Comparison of ENCODE assay signal across 18 cellular contexts in the genomic region with DNA sequence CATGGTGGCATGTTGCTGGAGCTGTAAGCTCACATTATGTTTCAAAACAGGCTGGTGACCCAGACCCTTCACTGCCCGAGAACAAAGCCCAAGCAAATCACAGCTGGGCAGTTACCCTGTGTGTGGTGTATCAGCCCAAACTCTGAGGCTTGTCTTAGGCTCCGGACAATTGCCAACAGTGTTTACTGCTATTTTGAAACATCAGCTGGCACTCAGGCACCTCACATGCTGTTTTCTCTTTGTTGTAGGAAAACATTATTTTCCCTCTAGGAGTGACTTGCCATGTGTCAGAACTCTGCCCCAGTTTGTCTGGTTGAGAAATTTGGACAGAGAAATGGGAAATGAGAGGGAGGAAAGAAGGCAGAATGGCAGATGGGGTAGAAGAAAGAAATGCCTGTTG.
DNase-seq lines count a peak whose midpoint lies in the region; ATAC-seq, FAIRE-seq and TF ChIP-seq lines count a peak whose summit lies in the region.
"Had no signal": no experiment of that assay in that cellular context is flagged by ENCODE, and none has a peak within 500 bp of the region (broad histone marks: within the 10 kb centered on the region; RNA-seq: fewer than 3 reads in every experiment).

No MANE protein-coding gene starts in this region.

- H3K9me3 Mint-ChIP-seq in stimulated activated effector memory CD8-positive, alpha-beta T cell treated with anti-CD3 and anti-CD28 coated beads, Interleukin-12 subunit alpha, Interleukin-12 subunit beta, amount 100 ng/mL, for 72 hours, result peaks cover 10% of the 10 kb centered on the region

- TF ChIP-seq CTCF in gastrocnemius medialis (IDR thresholded peaks at IDR 0.05 in 4 of 5, conservative IDR thresholded peaks at IDR 0.05 in 1 of 5) (no peak), dorsolateral prefrontal cortex (IDR thresholded peaks at IDR 0.05 in 54 of 56, conservative IDR thresholded peaks at IDR 0.05 in 2 of 56; ENCODE audit: low read depth in 1 of 56, partially characterized antibody in 56 of 56) (no peak)

- peak overlapping the region; percentile 65 for H3K9ac ChIP-seq in adipocyte (ENCODE audit: low read length)
- H3K9ac ChIP-seq: BLaER1 treated with 17β-estradiol and CSF1 and Interleukin-3, amounts not matched to agents 10 nM and 100 nM; GM23248 had no signal

- DNase-seq in adipocyte (ENCODE audit: low read depth) (no peak), midbrain (lab: John Stamatoyannopoulos, UW) (peak; percentile 22), gastrocnemius medialis (peak in 1 of 2 donors; percentile 41), urothelium cell line (ENCODE audit: low spot score) (no peak), dorsolateral prefrontal cortex (no peak)
- DNase-seq in stimulated activated effector memory CD8-positive, alpha-beta T cell treated with anti-CD3 and anti-CD28 coated beads, Interleukin-12 subunit alpha, Interleukin-12 subunit beta, amount 100 ng/mL, for 72 hours (ENCODE audit: low spot score in 2 of 2), result no peak
- DNase-seq: Calu3; CD8-positive, alpha-beta T cell; DMS79 treated with DMSO at 0.1 percent for 48 hours; GF-D8; GM23248; HCEC 1CT; IMR-90 had no signal

- H3K4me3 Mint-ChIP-seq in stimulated activated effector memory CD8-positive, alpha-beta T cell treated with anti-CD3 and anti-CD28 coated beads, Interleukin-12 subunit alpha, Interleukin-12 subunit beta, amount 100 ng/mL, for 72 hours, result no peak overlapping the region
- H3K4me3 Mint-ChIP-seq: B cell; CD8-positive, alpha-beta T cell had no signal

- H3K27me3 ChIP-seq in adipocyte (replicated peaks; ENCODE audit: control insufficient read depth, insufficient read depth, low read length), result no peaks in the 10 kb centered on the region
- no peaks in the 10 kb centered on the region for H3K27me3 ChIP-seq in gastrocnemius medialis
- H3K27me3 ChIP-seq in dorsolateral prefrontal cortex, result no peaks in the 10 kb centered on the region
- H3K27me3 ChIP-seq: BLaER1 treated with 17β-estradiol and CSF1 and Interleukin-3, amounts not matched to agents 10 nM and 100 nM had no signal

- H3K36me3 ChIP-seq in adipocyte (ENCODE audit: control insufficient read depth, insufficient read depth, low read length, severe bottlenecking) (no peaks in the 10 kb centered on the region), gastrocnemius medialis (no peaks in the 10 kb centered on the region)
- H3K36me3 ChIP-seq: BLaER1 treated with 17β-estradiol and CSF1 and Interleukin-3, amounts not matched to agents 10 nM and 100 nM had no signal

- TF ChIP-seq POLR2A in gastrocnemius medialis (IDR thresholded peaks at IDR 0.05), result no peak

- no peaks in the 10 kb centered on the region for H3K36me3 Mint-ChIP-seq in stimulated activated effector memory CD8-positive, alpha-beta T cell treated with anti-CD3 and anti-CD28 coated beads, Interleukin-12 subunit alpha, Interleukin-12 subunit beta, amount 100 ng/mL, for 72 hours
- H3K36me3 Mint-ChIP-seq: CD8-positive, alpha-beta T cell had no signal

- peaks cover 31% of the 10 kb centered on the region for H3K4me1 ChIP-seq in adipocyte (ENCODE audit: control insufficient read depth, insufficient read depth, low read length)
- no peaks in the 10 kb centered on the region for H3K4me1 ChIP-seq in gastrocnemius medialis

- intact Hi-C loops in gastrocnemius medialis (cut with DNase I; ENCODE audit: low total_unique reads), result no loop called here
- intact Hi-C loops in dorsolateral prefrontal cortex (cut with DNase I), result no loop called here

- peaks cover 21% of the 10 kb centered on the region for H3K9me3 ChIP-seq in adipocyte (ENCODE audit: control insufficient read depth, low read length)
- H3K9me3 ChIP-seq in gastrocnemius medialis, result no peaks in the 10 kb centered on the region

- H3K27ac Mint-ChIP-seq in stimulated activated effector memory CD8-positive, alpha-beta T cell treated with anti-CD3 and anti-CD28 coated beads, Interleukin-12 subunit alpha, Interleukin-12 subunit beta, amount 100 ng/mL, for 72 hours, result no peak overlapping the region
- H3K27ac Mint-ChIP-seq: B cell; CD8-positive, alpha-beta T cell had no signal

- FAIRE-seq in urothelium cell line (lab: Jason Lieb, UNC), result peak; percentile 58
- FAIRE-seq: H54, HTR-8/SVneo had no signal

- peak; percentile 45 to 46 for ATAC-seq in gastrocnemius medialis
- no peak for ATAC-seq in SK-N-SH treated with all-trans-retinoic acid at 6 μM for 48 hours
- ATAC-seq in stimulated activated effector memory CD8-positive, alpha-beta T cell treated with anti-CD3 and anti-CD28 coated beads, Interleukin-12 subunit alpha, Interleukin-12 subunit beta, amount 100 ng/mL, for 72 hours, result no peak
- ATAC-seq: CD8-positive, alpha-beta T cell had no signal

- H3K27ac ChIP-seq in gastrocnemius medialis, result no peak overlapping the region
- H3K27ac ChIP-seq in dorsolateral prefrontal cortex, result no peak overlapping the region
- H3K27ac ChIP-seq: GM23248 had no signal

- in situ Hi-C loops in gastrocnemius medialis (cut with MboI; ENCODE audit: low sequenced_read_pairs in 4 of 4), result no loop called here

- H3K4me3 ChIP-seq in adipocyte (ENCODE audit: low read length) (peak overlapping the region; percentile 26), gastrocnemius medialis (no peak overlapping the region), dorsolateral prefrontal cortex (no peak overlapping the region)
- H3K4me3 ChIP-seq: BLaER1 treated with 17β-estradiol and CSF1 and Interleukin-3, amounts not matched to agents 10 nM and 100 nM; GM23248 had no signal

- H3K4me1 Mint-ChIP-seq in stimulated activated effector memory CD8-positive, alpha-beta T cell treated with anti-CD3 and anti-CD28 coated beads, Interleukin-12 subunit alpha, Interleukin-12 subunit beta, amount 100 ng/mL, for 72 hours, result no peaks in the 10 kb centered on the region

TF ChIP-seq in SK-N-SH treated with all-trans-retinoic acid at 6 μM for 48 hours, 23 proteins besides CTCF, POLR2A, EP300 and RAD21 (continues in another document):
- TF ChIP-seq, protein P1, sequence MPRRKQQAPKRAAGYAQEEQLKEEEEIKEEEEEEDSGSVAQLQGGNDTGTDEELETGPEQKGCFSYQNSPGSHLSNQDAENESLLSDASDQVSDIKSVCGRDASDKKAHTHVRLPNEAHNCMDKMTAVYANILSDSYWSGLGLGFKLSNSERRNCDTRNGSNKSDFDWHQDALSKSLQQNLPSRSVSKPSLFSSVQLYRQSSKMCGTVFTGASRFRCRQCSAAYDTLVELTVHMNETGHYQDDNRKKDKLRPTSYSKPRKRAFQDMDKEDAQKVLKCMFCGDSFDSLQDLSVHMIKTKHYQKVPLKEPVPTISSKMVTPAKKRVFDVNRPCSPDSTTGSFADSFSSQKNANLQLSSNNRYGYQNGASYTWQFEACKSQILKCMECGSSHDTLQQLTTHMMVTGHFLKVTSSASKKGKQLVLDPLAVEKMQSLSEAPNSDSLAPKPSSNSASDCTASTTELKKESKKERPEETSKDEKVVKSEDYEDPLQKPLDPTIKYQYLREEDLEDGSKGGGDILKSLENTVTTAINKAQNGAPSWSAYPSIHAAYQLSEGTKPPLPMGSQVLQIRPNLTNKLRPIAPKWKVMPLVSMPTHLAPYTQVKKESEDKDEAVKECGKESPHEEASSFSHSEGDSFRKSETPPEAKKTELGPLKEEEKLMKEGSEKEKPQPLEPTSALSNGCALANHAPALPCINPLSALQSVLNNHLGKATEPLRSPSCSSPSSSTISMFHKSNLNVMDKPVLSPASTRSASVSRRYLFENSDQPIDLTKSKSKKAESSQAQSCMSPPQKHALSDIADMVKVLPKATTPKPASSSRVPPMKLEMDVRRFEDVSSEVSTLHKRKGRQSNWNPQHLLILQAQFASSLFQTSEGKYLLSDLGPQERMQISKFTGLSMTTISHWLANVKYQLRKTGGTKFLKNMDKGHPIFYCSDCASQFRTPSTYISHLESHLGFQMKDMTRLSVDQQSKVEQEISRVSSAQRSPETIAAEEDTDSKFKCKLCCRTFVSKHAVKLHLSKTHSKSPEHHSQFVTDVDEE (CRISPR knock-in tag; IDR thresholded peaks at IDR 0.05), result no peak
- TF ChIP-seq GLIS3 (CRISPR knock-in tag; IDR thresholded peaks at IDR 0.05), result no peak
- TF ChIP-seq TCF4 (CRISPR knock-in tag; IDR thresholded peaks at IDR 0.05; ENCODE audit: borderline replicate concordance), result no peak
- TF ChIP-seq, protein P2, sequence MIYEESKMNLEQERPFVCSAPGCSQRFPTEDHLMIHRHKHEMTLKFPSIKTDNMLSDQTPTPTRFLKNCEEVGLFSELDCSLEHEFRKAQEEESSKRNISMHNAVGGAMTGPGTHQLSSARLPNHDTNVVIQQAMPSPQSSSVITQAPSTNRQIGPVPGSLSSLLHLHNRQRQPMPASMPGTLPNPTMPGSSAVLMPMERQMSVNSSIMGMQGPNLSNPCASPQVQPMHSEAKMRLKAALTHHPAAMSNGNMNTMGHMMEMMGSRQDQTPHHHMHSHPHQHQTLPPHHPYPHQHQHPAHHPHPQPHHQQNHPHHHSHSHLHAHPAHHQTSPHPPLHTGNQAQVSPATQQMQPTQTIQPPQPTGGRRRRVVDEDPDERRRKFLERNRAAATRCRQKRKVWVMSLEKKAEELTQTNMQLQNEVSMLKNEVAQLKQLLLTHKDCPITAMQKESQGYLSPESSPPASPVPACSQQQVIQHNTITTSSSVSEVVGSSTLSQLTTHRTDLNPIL (CRISPR knock-in tag; IDR thresholded peaks at IDR 0.05; ENCODE audit: low read depth), result no peak
- TF ChIP-seq SNAI2 (CRISPR knock-in tag; IDR thresholded peaks at IDR 0.05), result no peak
- TF ChIP-seq ZNF8 (CRISPR knock-in tag; IDR thresholded peaks at IDR 0.05), result no peak
- TF ChIP-seq, protein P3, sequence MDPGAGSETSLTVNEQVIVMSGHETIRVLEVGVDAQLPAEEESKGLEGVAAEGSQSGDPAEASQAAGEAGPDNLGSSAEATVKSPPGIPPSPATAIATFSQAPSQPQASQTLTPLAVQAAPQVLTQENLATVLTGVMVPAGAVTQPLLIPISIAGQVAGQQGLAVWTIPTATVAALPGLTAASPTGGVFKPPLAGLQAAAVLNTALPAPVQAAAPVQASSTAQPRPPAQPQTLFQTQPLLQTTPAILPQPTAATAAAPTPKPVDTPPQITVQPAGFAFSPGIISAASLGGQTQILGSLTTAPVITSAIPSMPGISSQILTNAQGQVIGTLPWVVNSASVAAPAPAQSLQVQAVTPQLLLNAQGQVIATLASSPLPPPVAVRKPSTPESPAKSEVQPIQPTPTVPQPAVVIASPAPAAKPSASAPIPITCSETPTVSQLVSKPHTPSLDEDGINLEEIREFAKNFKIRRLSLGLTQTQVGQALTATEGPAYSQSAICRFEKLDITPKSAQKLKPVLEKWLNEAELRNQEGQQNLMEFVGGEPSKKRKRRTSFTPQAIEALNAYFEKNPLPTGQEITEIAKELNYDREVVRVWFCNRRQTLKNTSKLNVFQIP (CRISPR knock-in tag; IDR thresholded peaks at IDR 0.05; ENCODE audit: borderline replicate concordance, low read depth), result no peak
- no peak for TF ChIP-seq CSDC2 (CRISPR knock-in tag; IDR thresholded peaks at IDR 0.05)

Comparison
In these comparisons a context has a peak if more than half of its experiments do, and no peak if none do; other contexts are left out.
1. ATAC-seq: peak in gastrocnemius medialis (2 of 2); none in SK-N-SH treated with all-trans-retinoic acid at 6 μM for 48 hours (single experiment) and stimulated activated effector memory CD8-positive, alpha-beta T cell treated with anti-CD3 and anti-CD28 coated beads, Interleukin-12 subunit alpha, Interleukin-12 subunit beta, amount 100 ng/mL, for 72 hours (single experiment).